In the genomic region with DNA sequence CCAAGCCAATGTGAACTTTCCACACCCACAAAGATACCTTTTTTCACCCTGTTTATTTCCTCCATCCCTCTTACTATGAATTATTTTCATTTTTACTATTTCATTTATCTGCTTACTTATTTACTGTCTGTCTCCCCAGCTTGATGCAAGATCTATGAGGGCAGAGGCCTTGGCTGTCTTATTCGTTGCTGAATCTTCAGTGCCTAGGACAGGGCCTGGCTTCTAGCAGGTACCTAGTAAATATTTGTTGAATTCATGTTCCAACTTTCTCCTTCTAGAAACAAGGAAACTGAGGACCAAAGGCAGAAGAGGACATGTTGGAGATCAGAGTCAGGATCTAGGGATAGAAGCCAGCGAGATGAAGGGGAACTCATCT, we compare ENCODE assay signal across 10 cellular contexts. TPM values are rescaled to one million over a fixed set of nuclear protein-coding genes. Genes with fewer than 3 reads are reported as not detected.
DNase-seq lines count a peak whose midpoint lies in the region; ATAC-seq lines count a peak whose summit lies in the region.
"Had no signal": no experiment of that assay in that cellular context is flagged by ENCODE, and none has a peak within 500 bp of the region (broad histone marks: within the 10 kb centered on the region; RNA-seq: fewer than 3 reads in every experiment).

No MANE protein-coding gene starts in this region.

- no peak overlapping the region for H3K9ac ChIP-seq in iPS-20b (ENCODE audit: low read depth, low read length)

- H3K9me3 ChIP-seq in T-helper 17 cell (ENCODE audit: control insufficient read depth, low read length, poor library complexity, severe bottlenecking) = no peaks in the 10 kb centered on the region
- no peaks in the 10 kb centered on the region for H3K9me3 ChIP-seq in iPS-20b (ENCODE audit: insufficient read depth, low read depth, low read length)

- DNase-seq in activated T-cell treated with anti-CD3 and anti-CD28 coated beads, Interleukin-2, amount 50 U/mL, for 4 hours = no peak
- DNase-seq in activated T-cell treated with anti-CD3 and anti-CD28 coated beads, Interleukin-2, amount 50 U/mL, for 1 hour = no peak
- DNase-seq in T-helper 17 cell (no peak), substantia nigra (lab: John Stamatoyannopoulos, UW) (no peak), activated gamma-delta T cell treated with Interleukin-2 at 50 U/mL for 16 hours (no peak), NCI-H69 (lab: John Stamatoyannopoulos, UW) (no peak)

- H3K27me3 ChIP-seq in iPS-20b (ENCODE audit: insufficient read depth, low read length) = no peaks in the 10 kb centered on the region; the same call in 1 of the 2 replicates

- no peaks in the 10 kb centered on the region for H3K9me3 Mint-ChIP-seq in activated T-cell treated with anti-CD3 and anti-CD28 coated beads, Interleukin-2, amount 50 U/mL, for 4 hours

- H3K4me1 ChIP-seq in iPS-20b (ENCODE audit: insufficient read depth, low read length) = peaks cover 9% of the 10 kb centered on the region

- H3K36me3 Mint-ChIP-seq in activated T-cell treated with anti-CD3 and anti-CD28 coated beads, Interleukin-2, amount 50 U/mL, for 4 hours (ENCODE audit: insufficient read depth) = no peaks in the 10 kb centered on the region
- no peaks in the 10 kb centered on the region for H3K36me3 Mint-ChIP-seq in T-helper 17 cell (ENCODE audit: low read depth)

- peaks cover 17% of the 10 kb centered on the region for H3K27me3 Mint-ChIP-seq in activated T-cell treated with anti-CD3 and anti-CD28 coated beads, Interleukin-2, amount 50 U/mL, for 4 hours (ENCODE audit: low read depth)
- H3K27me3 Mint-ChIP-seq in T-helper 17 cell = peaks cover 19% of the 10 kb centered on the region

- peak overlapping the region; percentile 64 for H3K4me3 Mint-ChIP-seq in activated T-cell treated with anti-CD3 and anti-CD28 coated beads, Interleukin-2, amount 50 U/mL, for 4 hours
- peak overlapping the region; percentile 82 for H3K4me3 Mint-ChIP-seq in T-helper 17 cell

- no peak for ATAC-seq in activated T-cell treated with anti-CD3 and anti-CD28 coated beads, Interleukin-2, amount 50 U/mL, for 4 hours
- ATAC-seq in T-helper 17 cell (no peak), GM18858 (IDR thresholded peaks at IDR 0.05; ENCODE audit: unreplicated experiment) (no peak)

- peak overlapping the region; percentile 88; the same call in 1 of the 2 replicates for H3K4me3 ChIP-seq in iPS-20b (ENCODE audit: low read length)

- peaks cover 10% of the 10 kb centered on the region for H3K4me1 Mint-ChIP-seq in activated T-cell treated with anti-CD3 and anti-CD28 coated beads, Interleukin-2, amount 50 U/mL, for 4 hours (ENCODE audit: low read depth)
- H3K4me1 Mint-ChIP-seq in T-helper 17 cell = peaks cover 13% of the 10 kb centered on the region

- H3K27ac Mint-ChIP-seq in T-helper 17 cell = peak overlapping the region; percentile 32

- H3K27ac ChIP-seq in iPS-20b (ENCODE audit: low read length) (no peak overlapping the region), substantia nigra (ENCODE audit: low read depth, low read length, poor library complexity, severe bottlenecking) (peak overlapping the region; percentile 19)

- no peaks in the 10 kb centered on the region for H3K36me3 ChIP-seq in iPS-20b (ENCODE audit: insufficient read depth, low read depth, low read length)

RNA-seq across cellular contexts. Expression of gene DNM1, which starts 0.5 kb away (rescaled TPM):
- under 1 TPM; 0.32 to 0.43 (median 0.40) TPM for total RNA-seq in activated T-cell treated with anti-CD3 and anti-CD28 coated beads, Interleukin-2, amount 50 U/mL, for 4 hours
- total RNA-seq in T-helper 17 cell = 1 to 10 TPM; 1.3 to 2.2 TPM

RNA-seq across cellular contexts. Expression of gene CIZ1, which starts 11.3 kb away (rescaled TPM):
- 100 to 1,000 TPM; 117 to 128 (median 124) TPM for total RNA-seq in activated T-cell treated with anti-CD3 and anti-CD28 coated beads, Interleukin-2, amount 50 U/mL, for 4 hours
- 100 to 1,000 TPM; 128 to 134 TPM for total RNA-seq in T-helper 17 cell

RNA-seq across cellular contexts. Expression of gene BBLN, which starts 42.6 kb away (rescaled TPM):
- 10 to 100 TPM; 71.0 to 72.7 (median 71.6) TPM for total RNA-seq in activated T-cell treated with anti-CD3 and anti-CD28 coated beads, Interleukin-2, amount 50 U/mL, for 4 hours
- total RNA-seq in T-helper 17 cell = 10 to 100 TPM; 71.0 to 87.9 TPM

RNA-seq across cellular contexts. Expression of gene LCN2, which starts 53.4 kb away (rescaled TPM):
- not detected for total RNA-seq in activated T-cell treated with anti-CD3 and anti-CD28 coated beads, Interleukin-2, amount 50 U/mL, for 4 hours
- total RNA-seq in T-helper 17 cell = 1 to 10 TPM in 1 of 2 donors, not detected in 1; 9.3 TPM
- total RNA-seq: endothelial cell of umbilical vein, lung microvascular endothelial cell had no signal
